ENCODE assay signal across 14 cellular contexts in genomic region chr19:11269408-11269807, GRCh38. TPM values are rescaled to one million over a fixed set of nuclear protein-coding genes. Genes with fewer than 3 reads are reported as not detected.
DNase-seq lines count a peak whose midpoint lies in the region; ATAC-seq and TF ChIP-seq lines count a peak whose summit lies in the region.
"Had no signal": no experiment of that assay in that cellular context is flagged by ENCODE, and none has a peak within 500 bp of the region (broad histone marks: within the 10 kb centered on the region; RNA-seq: fewer than 3 reads in every experiment).

No MANE protein-coding gene starts in this region.

- peak; percentile 32 for DNase-seq in PC-3
- DNase-seq in right lobe of liver: no peak
- DNase-seq in SHP77 (lab: John Stamatoyannopoulos, UW): no peak
- DNase-seq in pons (ENCODE audit: low spot score): no peak
- DNase-seq in H4 (ENCODE audit: low spot score): no peak
- DNase-seq: activated CD8-positive, alpha-beta memory T cell treated with anti-CD3 and anti-CD28 coated beads for 24 hours; effector CD8-positive, alpha-beta T cell; NCI-H1417 treated with DMSO at 0.1 percent for 48 hours; posterior cingulate gyrus had no signal

- no peak for TF ChIP-seq POLR2A in right lobe of liver (IDR thresholded peaks at IDR 0.05)

- 56% methylated on average over 6 of the region's 7 CpGs for WGBS in right lobe of liver (ENCODE audit: insufficient coverage, low coverage, low lambda C conversion rate, missing lambda C conversion rate)

- H3K9me2 ChIP-seq in PC-3 (replicated peaks; ENCODE audit: low read length): no peaks in the 10 kb centered on the region

- H3K9me3 ChIP-seq in PC-3 (ENCODE audit: low read length): no peaks in the 10 kb centered on the region
- H3K9me3 ChIP-seq in right lobe of liver: no peaks in the 10 kb centered on the region
- no peaks in the 10 kb centered on the region for H3K9me3 ChIP-seq in stomach smooth muscle (ENCODE audit: control insufficient read depth in 2 of 2, low read length in 2 of 2)
- H3K9me3 ChIP-seq: thoracic aorta had no signal

- intact Hi-C loops in PC-3 (cut with micrococcal nuclease) (no loop called here), right lobe of liver (cut with DNase I) (no loop called here)

- CTCF ChIA-PET in PC-3 (lab: Charles Lee): no interaction called here

- no peaks in the 10 kb centered on the region for H3K79me2 ChIP-seq in PC-3 (ENCODE audit: low read length)

- no peaks in the 10 kb centered on the region for H3K27me3 ChIP-seq in PC-3 (ENCODE audit: low read length)
- H3K27me3 ChIP-seq in right lobe of liver: no peaks in the 10 kb centered on the region
- no peaks in the 10 kb centered on the region for H3K27me3 ChIP-seq in stomach smooth muscle (ENCODE audit: control insufficient read depth in 1 of 2, insufficient read depth in 2 of 2, low read length in 2 of 2)

- H3K9ac ChIP-seq in PC-3 (ENCODE audit: low read length): 0 out of 2 replicates have a peak overlapping the region, but pooled peaks have one; percentile 3
- H3K9ac ChIP-seq in stomach smooth muscle (ENCODE audit: low read length in 2 of 2): peak overlapping the region in 1 of 2 donors; percentile 13

- H3K4me1 ChIP-seq in PC-3 (ENCODE audit: insufficient read depth, low read length): peaks cover 31% of the 10 kb centered on the region
- peaks cover 0 to 5% (median 2%) of the 10 kb centered on the region in 4 donors for H3K4me1 ChIP-seq in right lobe of liver
- peaks cover 15% of the 10 kb centered on the region for H3K4me1 ChIP-seq in stomach smooth muscle (ENCODE audit: control insufficient read depth, insufficient read depth, low read length)

- H2AFZ ChIP-seq in PC-3 (ENCODE audit: low read length): peak overlapping the region; percentile 36; the same call in 1 of the 2 replicates

- ATAC-seq in PC-3: no peak
- ATAC-seq in right lobe of liver: peak in 3 of 4 donors; percentile 6 to 30 (median 9)
- no peak for ATAC-seq in GM19467 (IDR thresholded peaks at IDR 0.05; ENCODE audit: unreplicated experiment)

- TF ChIP-seq CTCF in PC-3 (conservative IDR thresholded peaks at IDR 0.05; ENCODE audit: low read depth, low read length): no peak
- TF ChIP-seq CTCF in right lobe of liver (IDR thresholded peaks at IDR 0.05): no peak

- POLR2A ChIA-PET in PC-3 (lab: Charles Lee; ENCODE audit: unreplicated experiment): no interaction called here

- peaks cover 4% of the 10 kb centered on the region for H3F3A ChIP-seq in PC-3 (ENCODE audit: low read length, unreplicated experiment)

- no TSS peak for BruUV-seq in PC-3 (replicated peaks; lab: Mats Ljungman, UMichigan)

- H3K4me3 ChIP-seq in PC-3 (ENCODE audit: low read length) (no peak overlapping the region), right lobe of liver (no peak overlapping the region), stomach smooth muscle (ENCODE audit: low read length in 2 of 2) (no peak overlapping the region)
- H3K4me3 ChIP-seq: thoracic aorta had no signal

- H3K36me3 ChIP-seq in PC-3 (ENCODE audit: low read depth, low read length) (no peaks in the 10 kb centered on the region), right lobe of liver (no peaks in the 10 kb centered on the region), stomach smooth muscle (ENCODE audit: control insufficient read depth in 2 of 2, insufficient read depth in 2 of 2, low read length in 2 of 2) (no peaks in the 10 kb centered on the region)
- H3K36me3 ChIP-seq: thoracic aorta had no signal

- H3K4me2 ChIP-seq in PC-3 (ENCODE audit: low read length): peak overlapping the region; percentile 14; the same call in 1 of the 2 replicates

- H3K27ac ChIP-seq in PC-3 (ENCODE audit: low read length) (peak overlapping the region; percentile 60), cingulate gyrus (ENCODE audit: low read depth, low read length) (peak overlapping the region; percentile 69), right lobe of liver (peak overlapping the region in 1 of 3 donors; percentile 38), stomach smooth muscle (ENCODE audit: low read length) (peak overlapping the region; percentile 18)
- H3K27ac ChIP-seq: thoracic aorta had no signal

- no peaks in the 10 kb centered on the region for H4K20me1 ChIP-seq in PC-3 (ENCODE audit: low read length)

RNA-seq across cellular contexts. Expression of gene DOCK6, which starts 7.1 kb away (rescaled TPM):
- total RNA-seq in PC-3 (2014; rRNA removed) (28.0 and 29.4 TPM in 2 replicates), right lobe of liver (10 to 100 TPM; 19.9 to 45.9 (median 30.4) TPM)
- 3.3 and 3.9 TPM in 2 replicates for total RNA-seq in H4 (2014; rRNA removed; shearing (Covaris generic))

RNA-seq across cellular contexts. Expression of gene TSPAN16, which starts 26.6 kb away (rescaled TPM):
- not detected in 2 replicates for total RNA-seq in PC-3 (2014; rRNA removed)
- not detected for total RNA-seq in right lobe of liver
- total RNA-seq in H4 (2014; rRNA removed; shearing (Covaris generic)): not detected in 2 replicates
- total RNA-seq: T-helper 2 cell treated with Interferon-gamma antibody and Interleukin-4, amounts not matched to agents 100 ng/mL and 5 ng/mL, for 36 hours; thoracic aorta had no signal

RNA-seq across cellular contexts. Expression of gene ANGPTL8, which starts 30.0 kb away (rescaled TPM):
- total RNA-seq in PC-3 (2014; rRNA removed) (not detected in 2 replicates), right lobe of liver (100 to 1,000 TPM in 4 of 6 experiments, 10 to 100 TPM in 2; 56.7 to 287 (median 140) TPM)
- total RNA-seq in H4 (2014; rRNA removed; shearing (Covaris generic)): not detected in 2 replicates
- total RNA-seq: T-helper 2 cell treated with Interferon-gamma antibody and Interleukin-4, amounts not matched to agents 100 ng/mL and 5 ng/mL, for 36 hours; thoracic aorta had no signal

Comparison
In these comparisons a context has a peak if more than half of its experiments do, and no peak if none do; other contexts are left out.
1. ATAC-seq: peak in right lobe of liver (3 of 4); none in PC-3 (single experiment) and GM19467 (single experiment).
2. RNA of gene ANGPTL8, which starts 30.0 kb away (total RNA-seq): 56.7 to 287 TPM in right lobe of liver; not detected in PC-3 and not detected in H4; every median in the first group is over 10 times any median in the second.